Comparison of ENCODE assay signal across 14 cellular contexts in genomic region chr4:182255421-182256190, GRCh38. TPM values are rescaled to one million over a fixed set of nuclear protein-coding genes. Genes with fewer than 3 reads are reported as not detected.
"Had no signal": no experiment of that assay in that cellular context is flagged by ENCODE, and none has a peak within 500 bp of the region (broad histone marks: within the 10 kb centered on the region; RNA-seq: fewer than 3 reads in every experiment).

No MANE protein-coding gene starts in this region.

- H3K27me3 ChIP-seq: colonic mucosa, heart left ventricle, pancreas, stomach had no signal

- H3K9me3 ChIP-seq: colonic mucosa, pancreas, stomach, thoracic aorta had no signal

- H3K36me3 ChIP-seq: colonic mucosa, heart left ventricle, pancreas, stomach, thoracic aorta had no signal

- H3K4me3 ChIP-seq: colonic mucosa, heart left ventricle, pancreas, stomach, thoracic aorta had no signal

- DNase-seq: activated CD4-positive, alpha-beta memory T cell treated with anti-CD3 and anti-CD28 coated beads, Interleukin-2, amount 10 ng/mL, durations not matched to agents 7 days and 5 days; activated CD4-positive, alpha-beta T cell treated with anti-CD3 and anti-CD28 coated beads for 36 hours; activated naive CD8-positive, alpha-beta T cell treated with anti-CD3 and anti-CD28 coated beads, Interleukin-2, amount 50 U/mL, for 24 hours; caudate nucleus; colonic mucosa; heart left ventricle; left ventricle myocardium superior; pancreas; stimulated activated CD4-positive, alpha-beta T cell treated with anti-CD3 and anti-CD28 coated beads, Interleukin-4, amount 100 ng/mL, for 24 hours; stomach had no signal

- FAIRE-seq: endothelial cell of umbilical vein, frontal cortex, islet of Langerhans, pancreas had no signal

- ATAC-seq: activated CD4-positive, alpha-beta T cell treated with anti-CD3 and anti-CD28 coated beads for 36 hours; activated naive CD8-positive, alpha-beta T cell treated with anti-CD3 and anti-CD28 coated beads, Interleukin-2, amount 50 U/mL, for 24 hours; heart left ventricle; left ventricle myocardium superior; pancreas had no signal

- H3K27ac ChIP-seq: colonic mucosa, heart left ventricle, pancreas, stomach, thoracic aorta had no signal

- H3K4me1 ChIP-seq: colonic mucosa, heart left ventricle, pancreas, stomach had no signal

RNA-seq across cellular contexts. Expression of gene TENM3, which starts 12.4 kb away (rescaled TPM):
- total RNA-seq: activated CD4-positive, alpha-beta memory T cell treated with anti-CD3 and anti-CD28 coated beads, Interleukin-2, amount 10 ng/mL, durations not matched to agents 7 days and 5 days; activated CD4-positive, alpha-beta T cell treated with anti-CD3 and anti-CD28 coated beads for 36 hours had no signal
